Comparison of ENCODE assay signal across 34 cellular contexts in genomic region chr22:26004477-26004876, GRCh38.
"Had no signal": no experiment of that assay in that cellular context is flagged by ENCODE, and none has a peak within 500 bp of the region (broad histone marks: within the 10 kb centered on the region; RNA-seq: fewer than 3 reads in every experiment).

No MANE protein-coding gene starts in this region.

- H3K36me3 ChIP-seq: adrenal gland, brain microvascular endothelial cell, breast epithelium had no signal

- ATAC-seq: activated naive CD4-positive, alpha-beta T cell treated with anti-CD3 and anti-CD28 coated beads, Interleukin-2, amount 50 U/mL, for 72 hours; activated naive CD8-positive, alpha-beta T cell treated with anti-CD3 and anti-CD28 coated beads, Interleukin-2, amount 50 U/mL, for 24 hours; activated T-cell treated with anti-CD3 and anti-CD28 coated beads, Interleukin-2, amount 50 U/mL, for 4 hours; activated T-cell treated with anti-CD3 and anti-CD28 coated beads, Interleukin-2, amount 50 U/mL, for 72 hours; activated T-helper 17 cell treated with anti-CD3 and anti-CD28 coated beads, Interleukin-2, amount 50 U/mL, for 72 hours; body of pancreas had no signal

- H3K4me3 ChIP-seq: adrenal gland, ascending aorta, body of pancreas, breast epithelium, cardiac muscle cell had no signal

- H3K9me3 ChIP-seq: adrenal gland, ascending aorta had no signal

- H3K4me1 ChIP-seq: adrenal gland, ascending aorta, body of pancreas, breast epithelium had no signal

- DNase-seq: activated effector memory CD4-positive, alpha-beta T cell treated with anti-CD3 and anti-CD28 coated beads, Interleukin-2, amount 50 U/mL, for 16 hours; activated effector memory CD4-positive, alpha-beta T cell treated with Interleukin-2 at 50 U/mL for 16 hours; activated gamma-delta T cell; activated gamma-delta T cell treated with Interleukin-2 at 50 U/mL for 16 hours; activated naive CD4-positive, alpha-beta T cell; activated naive CD4-positive, alpha-beta T cell treated with anti-CD3 and anti-CD28 coated beads for 36 hours; activated naive CD4-positive, alpha-beta T cell treated with anti-CD3 and anti-CD28 coated beads, Interleukin-2, amount 10 ng/mL, durations not matched to agents 7 days and 5 days; activated naive CD4-positive, alpha-beta T cell treated with anti-CD3 and anti-CD28 coated beads, Interleukin-2, amount 50 U/mL, for 16 hours; activated naive CD4-positive, alpha-beta T cell treated with Interleukin-2 at 50 U/mL for 16 hours; activated naive CD8-positive, alpha-beta T cell treated with anti-CD3 and anti-CD28 coated beads for 36 hours; activated naive CD8-positive, alpha-beta T cell treated with anti-CD3 and anti-CD28 coated beads, Interleukin-2, amount 10 ng/mL, durations not matched to agents 7 days and 5 days; activated naive CD8-positive, alpha-beta T cell treated with anti-CD3 and anti-CD28 coated beads, Interleukin-2, amount 50 U/mL, for 24 hours; activated T-cell treated with anti-CD3 and anti-CD28 coated beads, Interleukin-2, amount 50 U/mL, for 1 hour; activated T-cell treated with anti-CD3 and anti-CD28 coated beads, Interleukin-2, amount 50 U/mL, for 24 hours; activated T-cell treated with anti-CD3 and anti-CD28 coated beads, Interleukin-2, amount 50 U/mL, for 4 hours; activated T-cell treated with anti-CD3 and anti-CD28 coated beads, Interleukin-2, amount 50 U/mL, for 48 hours; activated T-cell treated with anti-CD3 and anti-CD28 coated beads, Interleukin-2, amount 50 U/mL, for 72 hours; adrenal gland; amniotic stem cell; amygdala; anterior cingulate cortex; aorta; body of pancreas; brain microvascular endothelial cell; caudate nucleus; central memory CD4-positive, alpha-beta T cell; cerebellar nuclear complex had no signal

- FAIRE-seq: astrocyte, bronchial epithelial cell had no signal

- H3K27ac ChIP-seq: adrenal gland, ascending aorta, body of pancreas, brain microvascular endothelial cell, breast epithelium, cardiac muscle cell had no signal
